In genomic region chr2:159118115-159118858, GRCh38 we compare ENCODE assay signal across 1 cellular context.
TF ChIP-seq lines count a peak whose summit lies in the region.

No MANE protein-coding gene starts in this region.

TF ChIP-seq in GM12878, 131 proteins besides CTCF, POLR2A, EP300 and RAD21 (continued from another document):
- TF ChIP-seq CHD2 (IDR thresholded peaks at IDR 0.05; ENCODE audit: borderline replicate concordance, low read depth, low read length), result no peak
- no peak for TF ChIP-seq PAX8 (IDR thresholded peaks at IDR 0.05)
- TF ChIP-seq IRF5 (IDR thresholded peaks at IDR 0.05; ENCODE audit: borderline replicate concordance), result no peak
- TF ChIP-seq GABPA (IDR thresholded peaks at IDR 0.05; ENCODE audit: low read depth), result no peak
- TF ChIP-seq BACH1 (IDR thresholded peaks at IDR 0.05; ENCODE audit: borderline replicate concordance), result no peak
- no peak for TF ChIP-seq E2F8 (IDR thresholded peaks at IDR 0.05; ENCODE audit: low read depth, partially characterized antibody)
- no peak for TF ChIP-seq RELA (IDR thresholded peaks at IDR 0.05; ENCODE audit: borderline replicate concordance, partially characterized antibody)
- TF ChIP-seq ZNF274 (IDR thresholded peaks at IDR 0.05; ENCODE audit: insufficient read depth, insufficient read length), result no peak
- TF ChIP-seq HSF1 (IDR thresholded peaks at IDR 0.05; ENCODE audit: low read depth, low read length), result no peak
- TF ChIP-seq TAF1 (IDR thresholded peaks at IDR 0.05; ENCODE audit: borderline replicate concordance, low read depth, low read length), result no peak
- TF ChIP-seq KAT2A (conservative IDR thresholded peaks at IDR 0.05; ENCODE audit: control insufficient read depth, low read depth, low read length), result no peak
- no peak for TF ChIP-seq JUNB (IDR thresholded peaks at IDR 0.05)
- TF ChIP-seq MTA3 (IDR thresholded peaks at IDR 0.05; ENCODE audit: borderline replicate concordance, low read length), result no peak
- TF ChIP-seq MXI1 (IDR thresholded peaks at IDR 0.05; ENCODE audit: low read depth, low read length), result no peak
- TF ChIP-seq CEBPB (IDR thresholded peaks at IDR 0.05; ENCODE audit: borderline replicate concordance in 1 of 2, low read depth in 2 of 2, low read length in 2 of 2), result no peak
- peak; percentile 97 for TF ChIP-seq SMC3 (IDR thresholded peaks at IDR 0.05; ENCODE audit: borderline replicate concordance, low read length)
- no peak for TF ChIP-seq NKRF (conservative IDR thresholded peaks at IDR 0.05)
- no peak for TF ChIP-seq ZBTB33 (IDR thresholded peaks at IDR 0.05)
- no peak for TF ChIP-seq E4F1 (IDR thresholded peaks at IDR 0.05; ENCODE audit: borderline replicate concordance, partially characterized antibody)
- no peak for TF ChIP-seq ZNF217 (IDR thresholded peaks at IDR 0.05)
- TF ChIP-seq SUZ12 (IDR thresholded peaks at IDR 0.05; ENCODE audit: unreplicated experiment), result no peak
- peak in 1 of 2 experiments; percentile 19; a peak in 1 of 4 replicates for TF ChIP-seq BHLHE40 (IDR thresholded peaks at IDR 0.05; ENCODE audit: borderline replicate concordance in 1 of 2, low read depth in 2 of 2, low read length in 1 of 2)
- no peak for TF ChIP-seq HDGF (IDR thresholded peaks at IDR 0.05)
- no peak for TF ChIP-seq SIX5 (IDR thresholded peaks at IDR 0.05; ENCODE audit: low read depth, low read length, severe bottlenecking)
- peak; percentile 29; the same call in 1 of the 3 replicates for TF ChIP-seq POU2F2 (IDR thresholded peaks at IDR 0.05; ENCODE audit: borderline replicate concordance, low read depth, low read length)
